ENCODE assay signal across 14 cellular contexts in the genomic region with DNA sequence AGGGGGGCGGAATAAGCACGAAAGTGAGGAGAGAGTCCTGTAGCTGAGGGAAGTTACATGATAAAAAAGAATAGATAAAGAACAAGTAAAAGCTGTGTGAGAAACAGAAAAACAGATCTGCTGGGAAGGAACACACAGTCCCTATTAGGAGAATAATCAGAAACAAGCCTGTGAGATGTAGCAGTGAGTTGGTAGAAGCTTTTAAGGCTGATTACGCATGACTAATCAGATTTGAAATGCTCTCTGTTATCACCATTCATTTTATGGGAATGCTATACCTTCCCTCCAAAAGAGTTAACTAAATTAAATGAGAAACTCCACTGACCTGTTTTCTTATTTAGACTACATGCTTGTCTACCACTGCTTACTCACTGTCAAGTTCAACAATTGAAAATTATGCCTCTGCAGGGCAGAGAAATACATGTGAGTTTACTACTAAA. TPM values are rescaled to one million over a fixed set of nuclear protein-coding genes. Genes with fewer than 3 reads are reported as not detected.
DNase-seq lines count a peak whose midpoint lies in the region; ATAC-seq and TF ChIP-seq lines count a peak whose summit lies in the region.
"Had no signal": no experiment of that assay in that cellular context is flagged by ENCODE, and none has a peak within 500 bp of the region (broad histone marks: within the 10 kb centered on the region; RNA-seq: fewer than 3 reads in every experiment).

No MANE protein-coding gene starts in this region.

- POLR2A ChIA-PET in naive thymus-derived CD8-positive, alpha-beta T cell (lab: Charles Lee) = no interaction called here

- H3K27ac ChIP-seq in CD4-positive, CD25-positive, alpha-beta regulatory T cell (ENCODE audit: insufficient read depth, low read length, poor library complexity, severe bottlenecking) = no peak overlapping the region
- H3K27ac ChIP-seq: BLaER1, HL-60 had no signal

- H3K27ac Mint-ChIP-seq in CD4-positive, CD25-positive, alpha-beta regulatory T cell = no peak overlapping the region
- H3K27ac Mint-ChIP-seq in naive thymus-derived CD8-positive, alpha-beta T cell = peak overlapping the region in 3 of 10 donors; percentile 2 to 88 (median 9)
- H3K27ac Mint-ChIP-seq: activated CD4-positive, alpha-beta memory T cell treated with anti-CD3 and anti-CD28 coated beads, Interleukin-2, amount 10 ng/mL, durations not matched to agents 7 days and 5 days had no signal

- H3K9me3 ChIP-seq in CD4-positive, CD25-positive, alpha-beta regulatory T cell (ENCODE audit: control insufficient read depth in 2 of 2, low read length in 2 of 2) = no peaks in the 10 kb centered on the region
- H3K9me3 ChIP-seq: BLaER1 had no signal

- H3K4me3 Mint-ChIP-seq in CD4-positive, CD25-positive, alpha-beta regulatory T cell = peak overlapping the region in 1 of 4 donors; percentile 8
- peak overlapping the region in 6 of 10 donors; percentile 0 to 53 (median 14) for H3K4me3 Mint-ChIP-seq in naive thymus-derived CD8-positive, alpha-beta T cell
- H3K4me3 Mint-ChIP-seq: activated CD4-positive, alpha-beta memory T cell treated with anti-CD3 and anti-CD28 coated beads, Interleukin-2, amount 10 ng/mL, durations not matched to agents 7 days and 5 days had no signal

- H3K9me3 Mint-ChIP-seq in CD4-positive, CD25-positive, alpha-beta regulatory T cell = peaks cover 0 to 2% (median 0%) of the 10 kb centered on the region in 7 donors
- H3K9me3 Mint-ChIP-seq in naive thymus-derived CD8-positive, alpha-beta T cell = no peaks in the 10 kb centered on the region
- H3K9me3 Mint-ChIP-seq: activated CD4-positive, alpha-beta memory T cell treated with anti-CD3 and anti-CD28 coated beads, Interleukin-2, amount 10 ng/mL, durations not matched to agents 7 days and 5 days had no signal

- peak overlapping the region; percentile 22 for H3K4me3 ChIP-seq in CD4-positive, CD25-positive, alpha-beta regulatory T cell (ENCODE audit: low read depth, low read length)
- no peak overlapping the region for H3K4me3 ChIP-seq in epithelial cell of esophagus (ENCODE audit: low read length)
- H3K4me3 ChIP-seq: BLaER1 had no signal

- no peaks in the 10 kb centered on the region for H3K36me3 ChIP-seq in CD4-positive, CD25-positive, alpha-beta regulatory T cell (ENCODE audit: control insufficient read depth, insufficient read depth, low read length)

- H3K4me1 ChIP-seq in CD4-positive, CD25-positive, alpha-beta regulatory T cell (ENCODE audit: control insufficient read depth, insufficient read depth, low read length, poor library complexity, severe bottlenecking) = peaks cover 28% of the 10 kb centered on the region

- H3K36me3 Mint-ChIP-seq in CD4-positive, CD25-positive, alpha-beta regulatory T cell = peaks cover 3% of the 10 kb centered on the region
- peaks cover 0 to 6% (median 0%) of the 10 kb centered on the region in 3 donors for H3K36me3 Mint-ChIP-seq in naive thymus-derived CD8-positive, alpha-beta T cell

- DNase-seq in CD4-positive, CD25-positive, alpha-beta regulatory T cell = no peak
- DNase-seq in RKO (ENCODE audit: low spot score) (peak; percentile 55), epithelial cell of esophagus (ENCODE audit: low read depth) (peak; percentile 58), hippocampal formation (lab: John Stamatoyannopoulos, UW) (no peak), AG20443 (ENCODE audit: low spot score) (no peak)
- DNase-seq in naive thymus-derived CD8-positive, alpha-beta T cell = no peak
- DNase-seq: activated CD4-positive, alpha-beta memory T cell treated with anti-CD3 and anti-CD28 coated beads, Interleukin-2, amount 10 ng/mL, durations not matched to agents 7 days and 5 days; central memory CD4-positive, alpha-beta T cell; NCI-H1930; stimulated activated naive CD4-positive, alpha-beta T cell treated with Interleukin-2 at 50 U/mL for 16 hours had no signal

- no peak for TF ChIP-seq CTCF in epithelial cell of esophagus (IDR thresholded peaks at IDR 0.05; ENCODE audit: insufficient read depth, low read depth, low read length, missing control alignments)

- H3K4me1 Mint-ChIP-seq in CD4-positive, CD25-positive, alpha-beta regulatory T cell = peaks cover 41 to 77% (median 65%) of the 10 kb centered on the region in 4 donors
- H3K4me1 Mint-ChIP-seq in naive thymus-derived CD8-positive, alpha-beta T cell = peaks cover 37 to 90% (median 76%) of the 10 kb centered on the region in 4 donors

- ATAC-seq in CD4-positive, CD25-positive, alpha-beta regulatory T cell (ENCODE audit: low read depth in 2 of 2) = no peak
- no peak for ATAC-seq in naive thymus-derived CD8-positive, alpha-beta T cell
- no peak for ATAC-seq in GM19035 (IDR thresholded peaks at IDR 0.05; ENCODE audit: unreplicated experiment)
- no peak for ATAC-seq in GM21447 (IDR thresholded peaks at IDR 0.05; ENCODE audit: unreplicated experiment)

- H3K27me3 ChIP-seq in CD4-positive, CD25-positive, alpha-beta regulatory T cell (ENCODE audit: control insufficient read depth, insufficient read depth, low read length) = no peaks in the 10 kb centered on the region
- H3K27me3 ChIP-seq: BLaER1 had no signal

- H3K27me3 Mint-ChIP-seq in CD4-positive, CD25-positive, alpha-beta regulatory T cell = no peaks in the 10 kb centered on the region
- no peaks in the 10 kb centered on the region for H3K27me3 Mint-ChIP-seq in naive thymus-derived CD8-positive, alpha-beta T cell
- H3K27me3 Mint-ChIP-seq: activated CD4-positive, alpha-beta memory T cell treated with anti-CD3 and anti-CD28 coated beads, Interleukin-2, amount 10 ng/mL, durations not matched to agents 7 days and 5 days had no signal

RNA-seq across cellular contexts. Expression of gene REPS1, which starts 15.8 kb away (rescaled TPM):
- 55.4 TPM for total RNA-seq in CD4-positive, CD25-positive, alpha-beta regulatory T cell
- polyA plus RNA-seq in CD4-positive, CD25-positive, alpha-beta regulatory T cell = 10 to 100 TPM; 16.1 to 25.8 (median 24.2) TPM
- 10 to 100 TPM; 69.9 to 70.0 TPM for total RNA-seq in naive thymus-derived CD8-positive, alpha-beta T cell
- polyA plus RNA-seq in naive thymus-derived CD8-positive, alpha-beta T cell = 10 to 100 TPM; 19.4 to 45.3 (median 28.4) TPM

RNA-seq across cellular contexts. Expression of gene ABRACL, which starts 56.3 kb away (rescaled TPM):
- 43.8 TPM for total RNA-seq in CD4-positive, CD25-positive, alpha-beta regulatory T cell
- polyA plus RNA-seq in CD4-positive, CD25-positive, alpha-beta regulatory T cell = 100 to 1,000 TPM; 160 to 194 (median 172) TPM
- total RNA-seq in naive thymus-derived CD8-positive, alpha-beta T cell = 100 to 1,000 TPM; 105 to 112 TPM
- 100 to 1,000 TPM; 210 to 228 (median 217) TPM for polyA plus RNA-seq in naive thymus-derived CD8-positive, alpha-beta T cell

Comparison
In these comparisons a context has a peak if more than half of its experiments do, and no peak if none do; other contexts are left out.
1. DNase-seq: peak in RKO (single experiment) and epithelial cell of esophagus (single experiment); none in CD4-positive, CD25-positive, alpha-beta regulatory T cell (0 of 3), naive thymus-derived CD8-positive, alpha-beta T cell (0 of 10), hippocampal formation (0 of 2) and AG20443 (single experiment).